1 cellular context compared by ENCODE assay signal in the genomic region with DNA sequence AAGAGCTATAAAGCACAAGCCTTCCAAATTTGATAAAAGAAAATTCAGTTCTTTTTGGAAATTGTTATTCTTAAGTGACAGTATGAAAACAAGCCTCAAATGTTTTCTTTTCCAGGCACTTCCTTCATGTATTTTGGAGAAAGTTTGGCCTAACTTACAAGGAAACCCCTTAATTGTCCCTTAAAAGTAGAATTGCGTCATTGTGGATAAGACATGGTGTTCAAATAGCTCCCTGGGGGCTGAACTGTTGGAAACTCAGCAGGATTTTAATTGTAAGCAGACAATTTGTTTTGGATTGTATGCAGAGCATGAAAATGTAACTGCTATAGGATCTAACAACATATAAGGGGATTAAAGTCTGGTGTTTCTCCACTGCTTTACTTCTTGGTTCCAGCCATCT.
A peak's percentile ranks its signal among the peaks of the same experiment; 100 is the strongest.
TF ChIP-seq lines count a peak whose summit lies in the region.

No MANE protein-coding gene starts in this region.

TF ChIP-seq in HEK293, 187 proteins besides CTCF, POLR2A, EP300 and RAD21 (continued from another document):
- TF ChIP-seq, protein P1, sequence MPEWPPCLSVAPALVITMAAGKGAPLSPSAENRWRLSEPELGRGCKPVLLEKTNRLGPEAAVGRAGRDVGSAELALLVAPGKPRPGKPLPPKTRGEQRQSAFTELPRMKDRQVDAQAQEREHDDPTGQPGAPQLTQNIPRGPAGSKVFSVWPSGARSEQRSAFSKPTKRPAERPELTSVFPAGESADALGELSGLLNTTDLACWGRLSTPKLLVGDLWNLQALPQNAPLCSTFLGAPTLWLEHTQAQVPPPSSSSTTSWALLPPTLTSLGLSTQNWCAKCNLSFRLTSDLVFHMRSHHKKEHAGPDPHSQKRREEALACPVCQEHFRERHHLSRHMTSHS (tag by site-specific recombination; IDR thresholded peaks at IDR 0.05) = no peak
- TF ChIP-seq ZNF426 (tag by site-specific recombination; IDR thresholded peaks at IDR 0.05) (no peak), ZNF174 (tag by site-specific recombination; IDR thresholded peaks at IDR 0.05) (no peak), ZNF843 (tag by site-specific recombination; IDR thresholded peaks at IDR 0.05) (peak; percentile 93), ZNF23 (tag by site-specific recombination; IDR thresholded peaks at IDR 0.05; ENCODE audit: borderline replicate concordance) (no peak), ZNF785 (tag by site-specific recombination; IDR thresholded peaks at IDR 0.05) (no peak), ZBTB1 (tag by site-specific recombination; IDR thresholded peaks at IDR 0.05) (peak; percentile 82; the same call in 1 of the 2 replicates), BCL11B (tag by site-specific recombination; IDR thresholded peaks at IDR 0.05; ENCODE audit: low read depth) (peak; percentile 83), SCRT2 (tag by site-specific recombination; IDR thresholded peaks at IDR 0.05) (no peak), ZNF707 (tag by site-specific recombination; IDR thresholded peaks at IDR 0.05) (no peak), TRIM28 (IDR thresholded peaks at IDR 0.05; ENCODE audit: borderline replicate concordance, low read length) (peak; percentile 89), YY1 (tag by site-specific recombination; IDR thresholded peaks at IDR 0.05) (no peak), ZNF624 (tag by site-specific recombination; IDR thresholded peaks at IDR 0.05) (no peak), ZIC2 (tag by site-specific recombination; IDR thresholded peaks at IDR 0.05) (peak; percentile 61; the same call in 1 of the 2 replicates), ZNF561 (tag by site-specific recombination; IDR thresholded peaks at IDR 0.05; ENCODE audit: borderline replicate concordance) (0 out of 2 replicates have a peak, but pooled peaks have one; percentile 71), ZNF311 (tag by site-specific recombination; IDR thresholded peaks at IDR 0.05; ENCODE audit: borderline replicate concordance) (no peak), ZNF341 (tag by site-specific recombination; IDR thresholded peaks at IDR 0.05; ENCODE audit: low read depth) (no peak), SP2 (tag by site-specific recombination; IDR thresholded peaks at IDR 0.05) (no peak), ZNF146 (tag by site-specific recombination; IDR thresholded peaks at IDR 0.05) (peak; percentile 48; the same call in 1 of the 2 replicates), ZNF138 (tag by site-specific recombination; IDR thresholded peaks at IDR 0.05; ENCODE audit: borderline replicate concordance) (no peak), ZNF302 (tag by site-specific recombination; IDR thresholded peaks at IDR 0.05; ENCODE audit: low read depth) (no peak), ZNF670 (tag by site-specific recombination; IDR thresholded peaks at IDR 0.05; ENCODE audit: low read depth) (no peak), ZNF544 (tag by site-specific recombination; IDR thresholded peaks at IDR 0.05) (no peak), ZNF768 (tag by site-specific recombination; IDR thresholded peaks at IDR 0.05) (no peak), ZNF202 (tag by site-specific recombination; IDR thresholded peaks at IDR 0.05; ENCODE audit: borderline replicate concordance) (no peak), SP7 (tag by site-specific recombination; IDR thresholded peaks at IDR 0.05) (peak; percentile 78), ZNF391 (tag by site-specific recombination; IDR thresholded peaks at IDR 0.05; ENCODE audit: borderline replicate concordance, low read depth) (peak; percentile 60; the same call in 1 of the 2 replicates), ZNF416 (tag by site-specific recombination; IDR thresholded peaks at IDR 0.05) (no peak), ZNF394 (tag by site-specific recombination; IDR thresholded peaks at IDR 0.05; ENCODE audit: borderline replicate concordance) (peak; percentile 31; the same call in 1 of the 2 replicates), ZNF433 (tag by site-specific recombination; IDR thresholded peaks at IDR 0.05; ENCODE audit: low read depth) (no peak), ZNF16 (tag by site-specific recombination; IDR thresholded peaks at IDR 0.05; ENCODE audit: low read depth) (no peak), YY2 (tag by site-specific recombination; IDR thresholded peaks at IDR 0.05) (no peak), ZNF558 (tag by site-specific recombination; IDR thresholded peaks at IDR 0.05) (0 out of 2 replicates have a peak, but pooled peaks have one; percentile 29), ZNF223 (tag by site-specific recombination; IDR thresholded peaks at IDR 0.05) (no peak), ZFP37 (tag by site-specific recombination; IDR thresholded peaks at IDR 0.05) (no peak), ZBTB48 (tag by site-specific recombination; IDR thresholded peaks at IDR 0.05) (peak; percentile 71; the same call in 1 of the 2 replicates), ZNF24 (tag by site-specific recombination; IDR thresholded peaks at IDR 0.05) (peak; percentile 81; the same call in 1 of the 2 replicates), ZNF404 (tag by site-specific recombination; IDR thresholded peaks at IDR 0.05) (no peak), ZBTB8A (tag by site-specific recombination; IDR thresholded peaks at IDR 0.05) (peak; percentile 57; the same call in 1 of the 2 replicates)
- TF ChIP-seq, protein P2, sequence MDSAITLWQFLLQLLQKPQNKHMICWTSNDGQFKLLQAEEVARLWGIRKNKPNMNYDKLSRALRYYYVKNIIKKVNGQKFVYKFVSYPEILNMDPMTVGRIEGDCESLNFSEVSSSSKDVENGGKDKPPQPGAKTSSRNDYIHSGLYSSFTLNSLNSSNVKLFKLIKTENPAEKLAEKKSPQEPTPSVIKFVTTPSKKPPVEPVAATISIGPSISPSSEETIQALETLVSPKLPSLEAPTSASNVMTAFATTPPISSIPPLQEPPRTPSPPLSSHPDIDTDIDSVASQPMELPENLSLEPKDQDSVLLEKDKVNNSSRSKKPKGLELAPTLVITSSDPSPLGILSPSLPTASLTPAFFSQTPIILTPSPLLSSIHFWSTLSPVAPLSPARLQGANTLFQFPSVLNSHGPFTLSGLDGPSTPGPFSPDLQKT (IDR thresholded peaks at IDR 0.05; ENCODE audit: borderline replicate concordance, low read depth, low read length) = no peak
- TF ChIP-seq, protein P3, sequence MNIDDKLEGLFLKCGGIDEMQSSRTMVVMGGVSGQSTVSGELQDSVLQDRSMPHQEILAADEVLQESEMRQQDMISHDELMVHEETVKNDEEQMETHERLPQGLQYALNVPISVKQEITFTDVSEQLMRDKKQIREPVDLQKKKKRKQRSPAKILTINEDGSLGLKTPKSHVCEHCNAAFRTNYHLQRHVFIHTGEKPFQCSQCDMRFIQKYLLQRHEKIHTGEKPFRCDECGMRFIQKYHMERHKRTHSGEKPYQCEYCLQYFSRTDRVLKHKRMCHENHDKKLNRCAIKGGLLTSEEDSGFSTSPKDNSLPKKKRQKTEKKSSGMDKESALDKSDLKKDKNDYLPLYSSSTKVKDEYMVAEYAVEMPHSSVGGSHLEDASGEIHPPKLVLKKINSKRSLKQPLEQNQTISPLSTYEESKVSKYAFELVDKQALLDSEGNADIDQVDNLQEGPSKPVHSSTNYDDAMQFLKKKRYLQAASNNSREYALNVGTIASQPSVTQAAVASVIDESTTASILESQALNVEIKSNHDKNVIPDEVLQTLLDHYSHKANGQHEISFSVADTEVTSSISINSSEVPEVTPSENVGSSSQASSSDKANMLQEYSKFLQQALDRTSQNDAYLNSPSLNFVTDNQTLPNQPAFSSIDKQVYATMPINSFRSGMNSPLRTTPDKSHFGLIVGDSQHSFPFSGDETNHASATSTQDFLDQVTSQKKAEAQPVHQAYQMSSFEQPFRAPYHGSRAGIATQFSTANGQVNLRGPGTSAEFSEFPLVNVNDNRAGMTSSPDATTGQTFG (tag by site-specific recombination; IDR thresholded peaks at IDR 0.05; ENCODE audit: borderline replicate concordance) = no peak
- TF ChIP-seq, protein P4, sequence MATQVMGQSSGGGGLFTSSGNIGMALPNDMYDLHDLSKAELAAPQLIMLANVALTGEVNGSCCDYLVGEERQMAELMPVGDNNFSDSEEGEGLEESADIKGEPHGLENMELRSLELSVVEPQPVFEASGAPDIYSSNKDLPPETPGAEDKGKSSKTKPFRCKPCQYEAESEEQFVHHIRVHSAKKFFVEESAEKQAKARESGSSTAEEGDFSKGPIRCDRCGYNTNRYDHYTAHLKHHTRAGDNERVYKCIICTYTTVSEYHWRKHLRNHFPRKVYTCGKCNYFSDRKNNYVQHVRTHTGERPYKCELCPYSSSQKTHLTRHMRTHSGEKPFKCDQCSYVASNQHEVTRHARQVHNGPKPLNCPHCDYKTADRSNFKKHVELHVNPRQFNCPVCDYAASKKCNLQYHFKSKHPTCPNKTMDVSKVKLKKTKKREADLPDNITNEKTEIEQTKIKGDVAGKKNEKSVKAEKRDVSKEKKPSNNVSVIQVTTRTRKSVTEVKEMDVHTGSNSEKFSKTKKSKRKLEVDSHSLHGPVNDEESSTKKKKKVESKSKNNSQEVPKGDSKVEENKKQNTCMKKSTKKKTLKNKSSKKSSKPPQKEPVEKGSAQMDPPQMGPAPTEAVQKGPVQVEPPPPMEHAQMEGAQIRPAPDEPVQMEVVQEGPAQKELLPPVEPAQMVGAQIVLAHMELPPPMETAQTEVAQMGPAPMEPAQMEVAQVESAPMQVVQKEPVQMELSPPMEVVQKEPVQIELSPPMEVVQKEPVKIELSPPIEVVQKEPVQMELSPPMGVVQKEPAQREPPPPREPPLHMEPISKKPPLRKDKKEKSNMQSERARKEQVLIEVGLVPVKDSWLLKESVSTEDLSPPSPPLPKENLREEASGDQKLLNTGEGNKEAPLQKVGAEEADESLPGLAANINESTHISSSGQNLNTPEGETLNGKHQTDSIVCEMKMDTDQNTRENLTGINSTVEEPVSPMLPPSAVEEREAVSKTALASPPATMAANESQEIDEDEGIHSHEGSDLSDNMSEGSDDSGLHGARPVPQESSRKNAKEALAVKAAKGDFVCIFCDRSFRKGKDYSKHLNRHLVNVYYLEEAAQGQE (tag by site-specific recombination; IDR thresholded peaks at IDR 0.05) = no peak
- TF ChIP-seq, protein P5, sequence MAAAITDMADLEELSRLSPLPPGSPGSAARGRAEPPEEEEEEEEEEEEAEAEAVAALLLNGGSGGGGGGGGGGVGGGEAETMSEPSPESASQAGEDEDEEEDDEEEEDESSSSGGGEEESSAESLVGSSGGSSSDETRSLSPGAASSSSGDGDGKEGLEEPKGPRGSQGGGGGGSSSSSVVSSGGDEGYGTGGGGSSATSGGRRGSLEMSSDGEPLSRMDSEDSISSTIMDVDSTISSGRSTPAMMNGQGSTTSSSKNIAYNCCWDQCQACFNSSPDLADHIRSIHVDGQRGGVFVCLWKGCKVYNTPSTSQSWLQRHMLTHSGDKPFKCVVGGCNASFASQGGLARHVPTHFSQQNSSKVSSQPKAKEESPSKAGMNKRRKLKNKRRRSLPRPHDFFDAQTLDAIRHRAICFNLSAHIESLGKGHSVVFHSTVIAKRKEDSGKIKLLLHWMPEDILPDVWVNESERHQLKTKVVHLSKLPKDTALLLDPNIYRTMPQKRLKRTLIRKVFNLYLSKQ (tag by site-specific recombination; IDR thresholded peaks at IDR 0.05; ENCODE audit: borderline replicate concordance) = no peak
- TF ChIP-seq, protein P6, sequence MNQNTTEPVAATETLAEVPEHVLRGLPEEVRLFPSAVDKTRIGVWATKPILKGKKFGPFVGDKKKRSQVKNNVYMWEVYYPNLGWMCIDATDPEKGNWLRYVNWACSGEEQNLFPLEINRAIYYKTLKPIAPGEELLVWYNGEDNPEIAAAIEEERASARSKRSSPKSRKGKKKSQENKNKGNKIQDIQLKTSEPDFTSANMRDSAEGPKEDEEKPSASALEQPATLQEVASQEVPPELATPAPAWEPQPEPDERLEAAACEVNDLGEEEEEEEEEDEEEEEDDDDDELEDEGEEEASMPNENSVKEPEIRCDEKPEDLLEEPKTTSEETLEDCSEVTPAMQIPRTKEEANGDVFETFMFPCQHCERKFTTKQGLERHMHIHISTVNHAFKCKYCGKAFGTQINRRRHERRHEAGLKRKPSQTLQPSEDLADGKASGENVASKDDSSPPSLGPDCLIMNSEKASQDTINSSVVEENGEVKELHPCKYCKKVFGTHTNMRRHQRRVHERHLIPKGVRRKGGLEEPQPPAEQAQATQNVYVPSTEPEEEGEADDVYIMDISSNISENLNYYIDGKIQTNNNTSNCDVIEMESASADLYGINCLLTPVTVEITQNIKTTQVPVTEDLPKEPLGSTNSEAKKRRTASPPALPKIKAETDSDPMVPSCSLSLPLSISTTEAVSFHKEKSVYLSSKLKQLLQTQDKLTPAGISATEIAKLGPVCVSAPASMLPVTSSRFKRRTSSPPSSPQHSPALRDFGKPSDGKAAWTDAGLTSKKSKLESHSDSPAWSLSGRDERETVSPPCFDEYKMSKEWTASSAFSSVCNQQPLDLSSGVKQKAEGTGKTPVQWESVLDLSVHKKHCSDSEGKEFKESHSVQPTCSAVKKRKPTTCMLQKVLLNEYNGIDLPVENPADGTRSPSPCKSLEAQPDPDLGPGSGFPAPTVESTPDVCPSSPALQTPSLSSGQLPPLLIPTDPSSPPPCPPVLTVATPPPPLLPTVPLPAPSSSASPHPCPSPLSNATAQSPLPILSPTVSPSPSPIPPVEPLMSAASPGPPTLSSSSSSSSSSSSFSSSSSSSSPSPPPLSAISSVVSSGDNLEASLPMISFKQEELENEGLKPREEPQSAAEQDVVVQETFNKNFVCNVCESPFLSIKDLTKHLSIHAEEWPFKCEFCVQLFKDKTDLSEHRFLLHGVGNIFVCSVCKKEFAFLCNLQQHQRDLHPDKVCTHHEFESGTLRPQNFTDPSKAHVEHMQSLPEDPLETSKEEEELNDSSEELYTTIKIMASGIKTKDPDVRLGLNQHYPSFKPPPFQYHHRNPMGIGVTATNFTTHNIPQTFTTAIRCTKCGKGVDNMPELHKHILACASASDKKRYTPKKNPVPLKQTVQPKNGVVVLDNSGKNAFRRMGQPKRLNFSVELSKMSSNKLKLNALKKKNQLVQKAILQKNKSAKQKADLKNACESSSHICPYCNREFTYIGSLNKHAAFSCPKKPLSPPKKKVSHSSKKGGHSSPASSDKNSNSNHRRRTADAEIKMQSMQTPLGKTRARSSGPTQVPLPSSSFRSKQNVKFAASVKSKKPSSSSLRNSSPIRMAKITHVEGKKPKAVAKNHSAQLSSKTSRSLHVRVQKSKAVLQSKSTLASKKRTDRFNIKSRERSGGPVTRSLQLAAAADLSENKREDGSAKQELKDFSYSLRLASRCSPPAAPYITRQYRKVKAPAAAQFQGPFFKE (tag by site-specific recombination; IDR thresholded peaks at IDR 0.05; ENCODE audit: borderline replicate concordance) = no peak
- TF ChIP-seq, protein P7, sequence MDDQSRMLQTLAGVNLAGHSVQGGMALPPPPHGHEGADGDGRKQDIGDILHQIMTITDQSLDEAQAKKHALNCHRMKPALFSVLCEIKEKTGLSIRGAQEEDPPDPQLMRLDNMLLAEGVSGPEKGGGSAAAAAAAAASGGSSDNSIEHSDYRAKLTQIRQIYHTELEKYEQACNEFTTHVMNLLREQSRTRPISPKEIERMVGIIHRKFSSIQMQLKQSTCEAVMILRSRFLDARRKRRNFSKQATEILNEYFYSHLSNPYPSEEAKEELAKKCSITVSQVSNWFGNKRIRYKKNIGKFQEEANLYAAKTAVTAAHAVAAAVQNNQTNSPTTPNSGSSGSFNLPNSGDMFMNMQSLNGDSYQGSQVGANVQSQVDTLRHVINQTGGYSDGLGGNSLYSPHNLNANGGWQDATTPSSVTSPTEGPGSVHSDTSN (CRISPR knock-in tag; IDR thresholded peaks at IDR 0.05) = no peak
